ENCODE assay signal across 1 cellular context in genomic region chr10:125720002-125720382, GRCh38.
TF ChIP-seq lines count a peak whose summit lies in the region.

No MANE protein-coding gene starts in this region.

TF ChIP-seq in WTC11, 78 proteins besides CTCF, POLR2A, EP300 and RAD21 (continued from another document):
- TF ChIP-seq ATF6 (CRISPR knock-in tag; IDR thresholded peaks at IDR 0.05): no peak
- no peak for TF ChIP-seq ATF1 (CRISPR knock-in tag; IDR thresholded peaks at IDR 0.05)
- no peak for TF ChIP-seq IRF1 (CRISPR knock-in tag; IDR thresholded peaks at IDR 0.05)
- TF ChIP-seq NR1H2 (CRISPR knock-in tag; IDR thresholded peaks at IDR 0.05): no peak
- no peak for TF ChIP-seq MYBL2 (CRISPR knock-in tag; IDR thresholded peaks at IDR 0.05)
- TF ChIP-seq NFYB (CRISPR knock-in tag; conservative IDR thresholded peaks at IDR 0.05; ENCODE audit: low read depth): no peak
